ENCODE assay signal across 1 cellular context in the genomic region with DNA sequence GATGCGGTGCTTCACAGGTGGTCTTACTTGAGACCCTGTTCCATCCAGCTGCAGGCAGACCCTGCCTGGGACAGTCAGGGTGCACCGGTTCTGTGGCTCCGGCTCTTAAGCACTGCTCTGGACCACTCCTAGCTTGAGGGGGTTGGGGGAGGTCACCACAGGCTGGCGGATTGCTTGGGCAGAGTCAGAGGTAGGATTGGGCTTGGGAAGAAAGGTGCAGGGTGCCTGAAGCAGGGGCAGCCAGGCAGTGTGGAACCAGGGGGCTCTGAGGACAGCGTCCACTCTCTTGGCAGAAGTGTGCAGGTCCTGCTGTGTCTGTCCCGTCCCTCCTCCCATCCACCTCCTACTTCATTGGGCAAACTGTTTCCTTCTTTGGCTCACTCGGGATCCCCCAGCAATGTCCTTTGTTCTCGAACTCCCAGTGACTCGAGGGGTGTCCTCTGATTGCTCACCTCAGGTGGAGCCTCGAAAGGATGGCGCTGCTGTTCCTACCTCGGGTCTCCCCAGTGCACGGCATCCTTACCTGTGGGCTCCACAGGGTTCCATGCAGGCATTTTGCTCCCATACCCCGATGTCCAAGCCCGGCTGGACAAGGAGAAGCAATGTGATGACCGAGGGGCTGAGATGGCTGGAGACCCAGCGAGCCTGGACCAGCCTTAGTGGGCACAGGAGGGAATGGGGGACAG.
TF ChIP-seq lines count a peak whose summit lies in the region.

No MANE protein-coding gene starts in this region.

TF ChIP-seq in endothelial cell of umbilical vein, 7 proteins besides CTCF, POLR2A, EP300 and RAD21:
- TF ChIP-seq, protein P1, sequence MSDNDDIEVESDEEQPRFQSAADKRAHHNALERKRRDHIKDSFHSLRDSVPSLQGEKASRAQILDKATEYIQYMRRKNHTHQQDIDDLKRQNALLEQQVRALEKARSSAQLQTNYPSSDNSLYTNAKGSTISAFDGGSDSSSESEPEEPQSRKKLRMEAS (IDR thresholded peaks at IDR 0.05; ENCODE audit: insufficient read depth, insufficient read length), result no peak
- TF ChIP-seq JUN (IDR thresholded peaks at IDR 0.05; ENCODE audit: borderline replicate concordance, insufficient read depth, insufficient read length, low read depth) (no peak), GATA2 (IDR thresholded peaks at IDR 0.05; ENCODE audit: insufficient read depth, insufficient read length, low read depth, low read length) (no peak), POLR2AphosphoS5 (IDR thresholded peaks at IDR 0.05; ENCODE audit: insufficient read depth, low read depth, low read length) (no peak), FOS (IDR thresholded peaks at IDR 0.05; ENCODE audit: borderline replicate concordance, insufficient read depth, low read length) (no peak), MYC (IDR thresholded peaks at IDR 0.05; ENCODE audit: low read depth, low read length) (no peak), EZH2 (IDR thresholded peaks at IDR 0.05; ENCODE audit: borderline replicate concordance, low read depth, low read length, severe bottlenecking) (no peak)
TF ChIP-seq in endothelial cell of umbilical vein: peak in this region for 0.
